Comparison of ENCODE assay signal across 8 cellular contexts in the genomic region with DNA sequence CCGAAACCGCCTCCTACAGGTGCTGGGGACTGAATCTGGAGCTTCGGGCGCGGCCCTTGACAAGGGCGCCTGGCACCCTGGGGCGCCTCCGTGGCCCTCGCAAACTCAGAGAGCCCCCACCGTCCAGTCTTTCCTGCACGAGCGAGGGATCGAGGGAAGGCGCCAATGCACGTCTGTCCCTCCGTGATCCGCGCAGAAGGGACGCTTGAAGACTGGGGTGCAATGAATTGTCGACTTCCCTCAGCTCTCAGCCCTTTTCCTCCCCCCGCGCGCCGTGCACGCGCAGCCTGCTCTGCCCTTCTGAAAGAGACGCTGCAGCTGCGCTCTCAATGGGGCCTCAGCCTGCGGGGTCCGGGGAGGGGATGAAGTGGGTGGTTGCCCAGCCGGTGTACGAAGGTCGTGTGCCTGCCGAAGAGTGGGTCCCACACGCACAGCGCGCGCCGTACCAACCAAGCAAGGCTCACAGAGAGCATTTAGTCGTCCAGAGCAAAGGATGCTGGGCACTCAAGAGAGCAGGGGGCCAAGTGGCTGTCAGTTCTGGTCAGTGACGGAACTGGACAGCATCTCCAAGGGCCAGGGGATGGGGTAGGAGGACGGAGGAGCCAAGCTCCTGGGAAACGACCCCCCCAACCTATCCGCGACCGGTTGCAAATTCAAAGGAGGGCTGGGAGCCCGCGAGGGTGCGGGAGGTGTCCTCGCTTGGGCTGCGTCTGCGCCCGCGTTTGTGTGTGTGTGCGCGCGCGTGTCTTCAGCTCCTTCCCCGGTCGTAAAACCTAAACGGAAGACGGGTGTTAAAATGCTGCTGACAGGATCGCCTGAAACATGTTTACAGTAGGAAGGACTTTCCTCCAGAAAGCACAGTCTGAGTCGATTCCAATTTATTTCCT. TPM values are rescaled to one million over a fixed set of nuclear protein-coding genes. Genes with fewer than 3 reads are reported as not detected.
DNase-seq lines count a peak whose midpoint lies in the region; ATAC-seq, FAIRE-seq and TF ChIP-seq lines count a peak whose summit lies in the region.

No MANE protein-coding gene starts in this region.

- H3K4me1 ChIP-seq in OCI-LY3 (ENCODE audit: low read length) (peaks cover 23% of the 10 kb centered on the region), pancreas (peaks cover 0 to 6% (median 0%) of the 10 kb centered on the region in 3 donors)

- ATAC-seq in GM21423 (IDR thresholded peaks at IDR 0.05; ENCODE audit: unreplicated experiment) = peak; percentile 30
- ATAC-seq in activated naive CD8-positive, alpha-beta T cell treated with anti-CD3 and anti-CD28 coated beads, Interleukin-2, amount 50 U/mL, for 24 hours = peak; percentile 19
- ATAC-seq in pancreas = peak; percentile 47 to 72 (median 60)

- no peaks in the 10 kb centered on the region for H3K36me3 ChIP-seq in OCI-LY3 (replicated peaks; ENCODE audit: low read depth, low read length)
- H3K36me3 ChIP-seq in pancreas = no peaks in the 10 kb centered on the region

- no peaks in the 10 kb centered on the region for H3K9me3 ChIP-seq in OCI-LY3 (ENCODE audit: insufficient read depth, low read length)
- no peaks in the 10 kb centered on the region for H3K9me3 ChIP-seq in pancreas

- TF ChIP-seq CTCF in OCI-LY3 (IDR thresholded peaks at IDR 0.05; ENCODE audit: low read depth, low read length) (no peak), pancreas (IDR thresholded peaks at IDR 0.05) (no peak)

- no peak for FAIRE-seq in pancreas (lab: Jason Lieb, UNC)

- H3K4me3 ChIP-seq in OCI-LY3 (ENCODE audit: low read length) (peak overlapping the region; percentile 85), pancreas (peak overlapping the region; percentile 49 to 61 (median 55))

- H3K27me3 Mint-ChIP-seq in activated naive CD8-positive, alpha-beta T cell treated with anti-CD3 and anti-CD28 coated beads, Interleukin-2, amount 50 U/mL, for 24 hours = peaks cover 46% of the 10 kb centered on the region

- WGBS in pancreas, 2 donors = 0% methylated on average over 54 to 64 of the region's 64 CpGs

- peaks cover 14% of the 10 kb centered on the region for H3K4me1 Mint-ChIP-seq in activated naive CD8-positive, alpha-beta T cell treated with anti-CD3 and anti-CD28 coated beads, Interleukin-2, amount 50 U/mL, for 24 hours

- H3K27ac ChIP-seq in OCI-LY3 (ENCODE audit: low read length) (peak overlapping the region; percentile 89), pancreas (peak overlapping the region; percentile 87 to 97 (median 96))

- H3K27me3 ChIP-seq in OCI-LY3 (ENCODE audit: low read depth, low read length) (no peaks in the 10 kb centered on the region), pancreas (no peaks in the 10 kb centered on the region)

- peak overlapping the region; percentile 86 for H3K4me3 Mint-ChIP-seq in activated naive CD8-positive, alpha-beta T cell treated with anti-CD3 and anti-CD28 coated beads, Interleukin-2, amount 50 U/mL, for 24 hours

- no peaks in the 10 kb centered on the region for H3K36me3 Mint-ChIP-seq in activated naive CD8-positive, alpha-beta T cell treated with anti-CD3 and anti-CD28 coated beads, Interleukin-2, amount 50 U/mL, for 24 hours (ENCODE audit: low read depth)

- no peak overlapping the region for H3K27ac Mint-ChIP-seq in activated naive CD8-positive, alpha-beta T cell treated with anti-CD3 and anti-CD28 coated beads, Interleukin-2, amount 50 U/mL, for 24 hours

- H2AFZ ChIP-seq in OCI-LY3 (ENCODE audit: low read depth, low read length) = peak overlapping the region; percentile 68; the same call in 1 of the 2 replicates

- H3K79me2 ChIP-seq in OCI-LY3 (ENCODE audit: low read length) = no peaks in the 10 kb centered on the region

- peak overlapping the region; percentile 75 for H3K4me2 ChIP-seq in OCI-LY3 (ENCODE audit: low read length)

- peak; percentile 58 for DNase-seq in ELF-1 (ENCODE audit: low read depth, low spot score)
- peak; percentile 22 for DNase-seq in HPDE6-E6E7 (ENCODE audit: extremely low spot score)
- DNase-seq in activated naive CD8-positive, alpha-beta T cell treated with anti-CD3 and anti-CD28 coated beads, Interleukin-2, amount 50 U/mL, for 24 hours = peak; percentile 33
- DNase-seq in cardiac septum (ENCODE audit: low spot score) = peak; percentile 81
- DNase-seq in pancreas = peak; percentile 61 to 89 (median 69)
- DNase-seq in LoVo (ENCODE audit: low spot score) = no peak

- H3K9ac ChIP-seq in OCI-LY3 (ENCODE audit: low read length) = peak overlapping the region; percentile 84

- H3K9me3 Mint-ChIP-seq in activated naive CD8-positive, alpha-beta T cell treated with anti-CD3 and anti-CD28 coated beads, Interleukin-2, amount 50 U/mL, for 24 hours = peaks cover 2% of the 10 kb centered on the region

- no peaks in the 10 kb centered on the region for H4K20me1 ChIP-seq in OCI-LY3 (ENCODE audit: insufficient read depth, low read length)

- intact Hi-C loops in cardiac septum (cut with DNase I) = loop anchor here (5.0 to 10.0 kb wide), 4 partner anchors 256 to 1021 kb away; no protein-coding TSS in a partner anchor
- intact Hi-C loops in pancreas (cut with DNase I) = no loop called here

RNA-seq across cellular contexts. Expression of a gene that starts 5.4 kb away (rescaled TPM):
- total RNA-seq in cardiac septum (9.8 TPM), pancreas (10 to 100 TPM in 5 of 6 donors, 1 to 10 TPM in 1; 9.7 to 61.9 (median 13.3) TPM)
- 1 to 10 TPM; 4.7 to 8.7 TPM for polyA plus RNA-seq in pancreas
